8 cellular contexts compared by ENCODE assay signal in genomic region chr5:164504141-164504772, GRCh38.
DNase-seq lines count a peak whose midpoint lies in the region; ATAC-seq, FAIRE-seq and TF ChIP-seq lines count a peak whose summit lies in the region.

No MANE protein-coding gene starts in this region.

- H3K27ac ChIP-seq in HepG2 (ENCODE audit: extremely low read length, insufficient read depth, low read length): no peak overlapping the region

- H3K36me3 Mint-ChIP-seq in MCF 10A (ENCODE audit: insufficient read depth, unreplicated experiment): no peaks in the 10 kb centered on the region
- no peaks in the 10 kb centered on the region for H3K36me3 Mint-ChIP-seq in type B pancreatic cell

- H3K27me3 ChIP-seq in HepG2 (ENCODE audit: control insufficient read depth in 1 of 2, insufficient read depth in 2 of 2, low read length in 2 of 2): no peaks in the 10 kb centered on the region

- TF ChIP-seq CTCF in MCF 10A (IDR thresholded peaks at IDR 0.05; ENCODE audit: unreplicated experiment) (peak; percentile 95), HepG2 (CRISPR knock-in tag; IDR thresholded peaks at IDR 0.05) (peak; percentile 72), type B pancreatic cell (conservative IDR thresholded peaks at IDR 0.05) (peak; percentile 91)

- H3K4me3 Mint-ChIP-seq in MCF 10A (ENCODE audit: unreplicated experiment) (no peak overlapping the region), type B pancreatic cell (no peak overlapping the region)

- TF ChIP-seq EP300 in HepG2 (IDR thresholded peaks at IDR 0.05; ENCODE audit: low read depth in 2 of 2, low read length in 2 of 2) (no peak), HepG2 (CRISPR knock-in tag; IDR thresholded peaks at IDR 0.05; ENCODE audit: borderline replicate concordance) (no peak)

- H3K4me1 Mint-ChIP-seq in MCF 10A (ENCODE audit: insufficient read depth, unreplicated experiment) (peaks cover 10% of the 10 kb centered on the region), type B pancreatic cell (ENCODE audit: unreplicated experiment) (peaks cover 8% of the 10 kb centered on the region)

- in situ Hi-C loops in HepG2 (cut with HindIII; ENCODE audit: extremely low pct_ligation_motif_present, low pct_unique_long_range_greater_than_20kb): loop anchor here (5.0 to 25.0 kb wide), 2 partner anchors 492 to 937 kb away; no protein-coding TSS in a partner anchor

- CTCF ChIA-PET in MCF 10A (lab: Yijun Ruan, JAX): interaction anchor here (0.6 to 6.9 kb wide), 75 partner anchors 9 to 1071 kb away, joined by 3 to 89 read pairs (median 4); partner anchors contain the start of gene NUDCD2
- CTCF ChIA-PET in HepG2 (lab: Yijun Ruan, JAX; ENCODE audit: low intra/inter-chr PET ratio, low total read pairs): interaction anchor here (1.5 to 2.5 kb wide), 3 partner anchors 491 to 940 kb away, joined by 5 to 21 read pairs (median 19); no protein-coding TSS in a partner anchor

- FAIRE-seq in HepG2 (lab: Jason Lieb, UNC): peak; percentile 28

- BruUV-seq in MCF 10A (replicated peaks; lab: Mats Ljungman, UMichigan): no TSS peak
- BruUV-seq in HepG2 (replicated peaks; lab: Mats Ljungman, UMichigan): no TSS peak

- peak; percentile 26 for DNase-seq in COR-L47 (lab: John Stamatoyannopoulos, UW)
- peak; percentile 51 for DNase-seq in NCI-H774 (lab: John Stamatoyannopoulos, UW)
- DNase-seq in MCF 10A (ENCODE audit: unreplicated experiment): peak; percentile 81
- peak; percentile 34 for DNase-seq in HepG2 (ENCODE audit: low spot score)
- DNase-seq in type B pancreatic cell (ENCODE audit: extremely low spot score, unreplicated experiment): no peak

- H3K4me1 ChIP-seq in HepG2 (ENCODE audit: insufficient read depth, low read length): no peaks in the 10 kb centered on the region

- no peaks in the 10 kb centered on the region for H3K36me3 ChIP-seq in HepG2 (replicated peaks in 1 of 2; ENCODE audit: control insufficient read depth in 1 of 2, insufficient read depth in 2 of 2, low read length in 2 of 2)

- no peaks in the 10 kb centered on the region for H4K20me1 ChIP-seq in HepG2 (ENCODE audit: insufficient read depth, low read length)

- H3K79me2 ChIP-seq in HepG2 (ENCODE audit: insufficient read depth, low read length): no peaks in the 10 kb centered on the region

- no peaks in the 10 kb centered on the region for H3K27me3 Mint-ChIP-seq in MCF 10A (ENCODE audit: insufficient read depth, unreplicated experiment)
- peaks cover 5% of the 10 kb centered on the region for H3K27me3 Mint-ChIP-seq in type B pancreatic cell

- H3K27ac Mint-ChIP-seq in MCF 10A (ENCODE audit: low read depth, unreplicated experiment): peak overlapping the region; percentile 61
- H3K27ac Mint-ChIP-seq in type B pancreatic cell: no peak overlapping the region

- no peak overlapping the region for H2AFZ ChIP-seq in HepG2 (ENCODE audit: low read length)

- 0 out of 2 replicates have a peak, but pooled peaks have one; percentile 32 for TF ChIP-seq RAD21 in HepG2 (CRISPR knock-in tag; IDR thresholded peaks at IDR 0.05)

- no peak for TF ChIP-seq POLR2A in HepG2 (IDR thresholded peaks at IDR 0.05; ENCODE audit: insufficient read depth in 1 of 2, low read depth in 2 of 2, low read length in 2 of 2)

- no peak overlapping the region for H3K9ac ChIP-seq in HepG2 (ENCODE audit: insufficient read depth, low read depth, low read length)

- H3K4me2 ChIP-seq in HepG2 (ENCODE audit: low read depth, low read length): no peak overlapping the region

- 3% methylated on average over 7 of the region's 7 CpGs for WGBS in HepG2 (ENCODE audit: low lambda C conversion rate)

- ATAC-seq in GM18858 (IDR thresholded peaks at IDR 0.05; ENCODE audit: unreplicated experiment) (peak; percentile 81), HG03139 (IDR thresholded peaks at IDR 0.05; ENCODE audit: unreplicated experiment) (peak; percentile 66), HepG2 (peak; percentile 47; the same call in 1 of the 3 replicates), HG03108 (IDR thresholded peaks at IDR 0.05; ENCODE audit: unreplicated experiment) (no peak)

- no peaks in the 10 kb centered on the region for H3K9me3 ChIP-seq in HepG2 (ENCODE audit: low read length)

- intact Hi-C loops in MCF 10A (cut with micrococcal nuclease): loop anchor here (1.0 to 10.0 kb wide), 7 partner anchors 169 to 940 kb away; no protein-coding TSS in a partner anchor
- intact Hi-C loops in HepG2 (cut with micrococcal nuclease; ENCODE audit: unreplicated experiment): loop anchor here (1.0 kb wide), 2 partner anchors 808 to 940 kb away; no protein-coding TSS in a partner anchor

- POLR2A ChIA-PET in MCF 10A (lab: Yijun Ruan, JAX) (interaction anchor here (0.6 to 1.9 kb wide), 7 partner anchors 28 to 942 kb away, joined by 3 to 6 read pairs (median 3); no protein-coding TSS in a partner anchor), HepG2 (lab: Yijun Ruan, JAX) (no interaction called here)

- no peaks in the 10 kb centered on the region for H3K9me3 Mint-ChIP-seq in MCF 10A (ENCODE audit: unreplicated experiment)
- H3K9me3 Mint-ChIP-seq in type B pancreatic cell: no peaks in the 10 kb centered on the region

- no peak overlapping the region for H3K4me3 ChIP-seq in HepG2 (replicated peaks in 1 of 3; ENCODE audit: insufficient read depth in 1 of 3, low read depth in 2 of 3, low read length in 3 of 3)

TF ChIP-seq in HepG2, 621 proteins besides CTCF, POLR2A, EP300 and RAD21:
- TF ChIP-seq LRRFIP1 (CRISPR knock-in tag; conservative IDR thresholded peaks at IDR 0.05): no peak
- peak; percentile 80 for TF ChIP-seq STAG1 (CRISPR knock-in tag; IDR thresholded peaks at IDR 0.05)
- peak; percentile 85 for TF ChIP-seq SMC3 (IDR thresholded peaks at IDR 0.05; ENCODE audit: low read length)
- 0 out of 2 replicates have a peak, but pooled peaks have one; percentile 36 for TF ChIP-seq ARID3A (IDR thresholded peaks at IDR 0.05; ENCODE audit: low read depth, low read length)
- no peak for TF ChIP-seq KLF15 (CRISPR knock-in tag; IDR thresholded peaks at IDR 0.05; ENCODE audit: borderline replicate concordance)
- TF ChIP-seq ZZZ3 (CRISPR knock-in tag; IDR thresholded peaks at IDR 0.05; ENCODE audit: borderline replicate concordance): no peak
